Comparison of ENCODE assay signal across 1 cellular context in the genomic region with DNA sequence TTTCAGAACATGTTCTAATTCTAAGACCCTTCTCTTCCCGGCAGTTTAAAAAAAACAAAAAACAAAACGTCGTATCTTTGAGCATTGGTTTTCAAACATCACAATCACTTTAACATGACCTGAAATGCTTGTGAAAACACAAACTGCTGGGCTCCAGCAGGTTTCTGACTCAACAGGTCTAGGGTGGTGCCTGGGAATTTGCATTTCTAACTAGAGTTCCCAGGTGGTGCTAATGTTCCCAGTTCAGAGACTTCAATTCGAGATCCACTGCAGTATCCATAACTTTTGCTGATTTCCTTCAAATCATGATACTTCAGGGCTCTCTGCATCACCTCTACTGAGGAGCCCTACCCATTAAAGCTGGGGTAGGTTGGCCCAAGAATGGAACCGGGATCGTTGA.
TF ChIP-seq lines count a peak whose summit lies in the region.

No MANE protein-coding gene starts in this region.

TF ChIP-seq in H1, 55 proteins besides CTCF, POLR2A, EP300 and RAD21:
- TF ChIP-seq CBX8 (IDR thresholded peaks at IDR 0.05; ENCODE audit: borderline replicate concordance, low read depth, low read length) (no peak), SIRT6 (IDR thresholded peaks at IDR 0.05; ENCODE audit: low read length) (no peak), KDM5A (IDR thresholded peaks at IDR 0.05; ENCODE audit: low read length) (no peak), CBX5 (IDR thresholded peaks at IDR 0.05; ENCODE audit: low read depth, low read length) (no peak), SIX5 (IDR thresholded peaks at IDR 0.05; ENCODE audit: low read depth, low read length) (no peak), SRF (IDR thresholded peaks at IDR 0.05; ENCODE audit: low read depth, low read length) (no peak), TCF12 (IDR thresholded peaks at IDR 0.05; ENCODE audit: low read depth, low read length) (no peak), RXRA (IDR thresholded peaks at IDR 0.05; ENCODE audit: insufficient read depth, low read depth, low read length) (no peak), MAFK (IDR thresholded peaks at IDR 0.05; ENCODE audit: low read depth, low read length) (no peak), POU5F1 (IDR thresholded peaks at IDR 0.05; ENCODE audit: low read depth, low read length) (no peak), KDM1A (IDR thresholded peaks at IDR 0.05; ENCODE audit: borderline replicate concordance, low read length) (no peak), JUND (IDR thresholded peaks at IDR 0.05; ENCODE audit: low read length) (no peak)
- TF ChIP-seq, protein P1, sequence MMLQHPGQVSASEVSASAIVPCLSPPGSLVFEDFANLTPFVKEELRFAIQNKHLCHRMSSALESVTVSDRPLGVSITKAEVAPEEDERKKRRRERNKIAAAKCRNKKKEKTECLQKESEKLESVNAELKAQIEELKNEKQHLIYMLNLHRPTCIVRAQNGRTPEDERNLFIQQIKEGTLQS (IDR thresholded peaks at IDR 0.05; ENCODE audit: insufficient read depth, low read depth, low read length) = no peak
- TF ChIP-seq, protein P2, sequence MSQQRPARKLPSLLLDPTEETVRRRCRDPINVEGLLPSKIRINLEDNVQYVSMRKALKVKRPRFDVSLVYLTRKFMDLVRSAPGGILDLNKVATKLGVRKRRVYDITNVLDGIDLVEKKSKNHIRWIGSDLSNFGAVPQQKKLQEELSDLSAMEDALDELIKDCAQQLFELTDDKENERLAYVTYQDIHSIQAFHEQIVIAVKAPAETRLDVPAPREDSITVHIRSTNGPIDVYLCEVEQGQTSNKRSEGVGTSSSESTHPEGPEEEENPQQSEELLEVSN (IDR thresholded peaks at IDR 0.05) = no peak
